8 cellular contexts compared by ENCODE assay signal in genomic region chr3:39000008-39000450, GRCh38. TPM values are rescaled to one million over a fixed set of nuclear protein-coding genes. Genes with fewer than 3 reads are reported as not detected.
A peak's percentile ranks its signal among the peaks of the same experiment; 100 is the strongest.
DNase-seq lines count a peak whose midpoint lies in the region; ATAC-seq and TF ChIP-seq lines count a peak whose summit lies in the region.

No MANE protein-coding gene starts in this region.

- POLR2A ChIA-PET in PC-3 (lab: Charles Lee; ENCODE audit: unreplicated experiment) = interaction anchor here (0.8 kb wide), 1 partner anchor 358 kb away, joined by 3 read pairs; no protein-coding TSS in a partner anchor

- H3K9me2 ChIP-seq in Karpas-422 (replicated peaks; ENCODE audit: insufficient read depth, low read length) = no peaks in the 10 kb centered on the region
- no peaks in the 10 kb centered on the region for H3K9me2 ChIP-seq in PC-3 (replicated peaks; ENCODE audit: low read length)

- H3K79me2 ChIP-seq in Karpas-422 (ENCODE audit: low read length) = no peaks in the 10 kb centered on the region
- no peaks in the 10 kb centered on the region for H3K79me2 ChIP-seq in PC-3 (ENCODE audit: low read length)

- H3K9ac ChIP-seq in Karpas-422 (ENCODE audit: low read length) (no peak overlapping the region), PC-3 (ENCODE audit: low read length) (no peak overlapping the region)

- DNase-seq in DMS79 (lab: John Stamatoyannopoulos, UW) = peak; percentile 20
- peak; percentile 87 for DNase-seq in Karpas-422
- peak; percentile 90 for DNase-seq in PC-3
- peak; percentile 71 for DNase-seq in dermis blood vessel endothelial cell
- DNase-seq in midbrain (lab: John Stamatoyannopoulos, UW) = peak; percentile 20
- no peak for DNase-seq in C1 segment of cervical spinal cord (lab: John Stamatoyannopoulos, UW)
- DNase-seq in NK-92 treated with Interleukin-12 subunit alpha and Interleukin-12 subunit beta, amount 100 ng/mL, for 24 hours (lab: John Stamatoyannopoulos, UW) = no peak

- H3K4me3 ChIP-seq in Karpas-422 (ENCODE audit: low read length) = no peak overlapping the region
- H3K4me3 ChIP-seq in PC-3 (ENCODE audit: low read length) = no peak overlapping the region

- peak; percentile 88 for ATAC-seq in GM21367 (IDR thresholded peaks at IDR 0.05; ENCODE audit: unreplicated experiment)
- peak; percentile 88 for ATAC-seq in PC-3

- H3K4me1 ChIP-seq in Karpas-422 (ENCODE audit: low read length) = no peaks in the 10 kb centered on the region
- no peaks in the 10 kb centered on the region; the same call in 1 of the 2 replicates for H3K4me1 ChIP-seq in PC-3 (ENCODE audit: insufficient read depth, low read length)

- H3K27ac ChIP-seq in Karpas-422 (ENCODE audit: low read length) (no peak overlapping the region), PC-3 (ENCODE audit: low read length) (no peak overlapping the region)

- H3K27me3 ChIP-seq in Karpas-422 (ENCODE audit: low read length) = no peaks in the 10 kb centered on the region
- H3K27me3 ChIP-seq in PC-3 (ENCODE audit: low read length) = peaks cover 16% of the 10 kb centered on the region

- H3K36me3 ChIP-seq in Karpas-422 (ENCODE audit: insufficient read depth, low read length) = no peaks in the 10 kb centered on the region
- H3K36me3 ChIP-seq in PC-3 (ENCODE audit: low read depth, low read length) = no peaks in the 10 kb centered on the region

- TF ChIP-seq CTCF in PC-3 (conservative IDR thresholded peaks at IDR 0.05; ENCODE audit: low read depth, low read length) = peak; percentile 99

- H4K20me1 ChIP-seq in Karpas-422 (ENCODE audit: insufficient read depth, low read depth, low read length) (no peaks in the 10 kb centered on the region), PC-3 (ENCODE audit: low read length) (no peaks in the 10 kb centered on the region)

- H3F3A ChIP-seq in PC-3 (ENCODE audit: low read length, unreplicated experiment) = no peaks in the 10 kb centered on the region

- H3K4me2 ChIP-seq in Karpas-422 (ENCODE audit: low read depth, low read length, poor library complexity, severe bottlenecking) = no peak overlapping the region
- H3K4me2 ChIP-seq in PC-3 (ENCODE audit: low read length) = no peak overlapping the region

- H3K9me3 ChIP-seq in Karpas-422 (ENCODE audit: low read length) = no peaks in the 10 kb centered on the region
- H3K9me3 ChIP-seq in PC-3 (ENCODE audit: low read length) = no peaks in the 10 kb centered on the region

- intact Hi-C loops in PC-3 (cut with micrococcal nuclease) = loop anchor here (1.0 to 5.0 kb wide), 5 partner anchors 31 to 504 kb away; partner anchors contain the start of gene EXOG

- BruUV-seq in PC-3 (replicated peaks; lab: Mats Ljungman, UMichigan) = no TSS peak

- 0 out of 2 replicates have a peak overlapping the region, but pooled peaks have one; percentile 23 for H2AFZ ChIP-seq in Karpas-422 (ENCODE audit: low read length)
- no peak overlapping the region for H2AFZ ChIP-seq in PC-3 (ENCODE audit: low read length)

- CTCF ChIA-PET in PC-3 (lab: Charles Lee) = interaction anchor here (0.7 to 1.2 kb wide), 8 partner anchors 12 to 479 kb away, joined by 3 to 6 read pairs (median 4); no protein-coding TSS in a partner anchor

RNA-seq across cellular contexts. Expression of gene SCN11A, which starts 51.7 kb away (rescaled TPM):
- 0.07 TPM in 1 of 2 replicates, not detected in the other for total RNA-seq in Karpas-422 (2014; rRNA removed; shearing (Covaris generic); ENCODE audit: low replicate concordance)
- total RNA-seq in PC-3 (2014; rRNA removed) = not detected in 2 replicates
- under 0.01 TPM in 1 of 2 replicates, not detected in the other for total RNA-seq in dermis blood vessel endothelial cell

RNA-seq across cellular contexts. Expression of gene WDR48, which starts 51.8 kb away (rescaled TPM):
- 23.7 and 27.7 TPM in 2 replicates for total RNA-seq in Karpas-422 (2014; rRNA removed; shearing (Covaris generic); ENCODE audit: low replicate concordance)
- total RNA-seq in PC-3 (2014; rRNA removed) (16.5 and 21.0 TPM in 2 replicates), dermis blood vessel endothelial cell (52.3 and 57.3 TPM in 2 replicates)

Comparison
In these comparisons a context has a peak if more than half of its experiments do, and no peak if none do; other contexts are left out.
1. DNase-seq: peak in DMS79 (single experiment), Karpas-422 (single experiment), PC-3 (single experiment), dermis blood vessel endothelial cell (single experiment) and midbrain (single experiment); none in C1 segment of cervical spinal cord (0 of 14) and NK-92 treated with Interleukin-12 subunit alpha and Interleukin-12 subunit beta, amount 100 ng/mL, for 24 hours (single experiment).